1 cellular context compared by ENCODE assay signal in the genomic region with DNA sequence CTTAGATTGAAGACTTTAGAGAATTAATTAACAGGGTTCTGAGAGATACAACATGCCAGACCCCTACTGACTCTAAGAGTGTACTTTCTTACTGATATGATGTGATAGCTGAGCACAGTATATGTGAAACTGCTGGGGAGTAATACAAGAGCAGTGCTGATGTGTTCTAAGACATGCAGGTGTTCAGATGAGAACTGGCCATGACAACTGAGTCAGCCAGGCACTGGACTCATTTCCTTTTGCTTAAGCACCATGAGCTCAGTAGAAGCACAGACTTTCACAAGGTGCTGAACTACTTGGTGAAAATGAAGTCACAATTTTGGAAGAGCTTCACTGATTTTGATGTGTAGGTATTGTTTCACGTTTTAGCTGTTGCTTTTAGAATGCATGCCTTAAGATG.
A peak's percentile ranks its signal among the peaks of the same experiment; 100 is the strongest.
TF ChIP-seq lines count a peak whose summit lies in the region.

No MANE protein-coding gene starts in this region.

TF ChIP-seq in GM12878, 131 proteins besides CTCF, POLR2A, EP300 and RAD21 (continued from another document):
- no peak for TF ChIP-seq NKRF (conservative IDR thresholded peaks at IDR 0.05)
- TF ChIP-seq SMARCA5 (IDR thresholded peaks at IDR 0.05) = no peak
- TF ChIP-seq MXI1 (IDR thresholded peaks at IDR 0.05; ENCODE audit: low read depth, low read length) = no peak
- TF ChIP-seq USF1 (IDR thresholded peaks at IDR 0.05; ENCODE audit: borderline replicate concordance, extremely low read length, insufficient read depth, low read depth, low read length) = no peak
- peak in 1 of 2 experiments; percentile 74; a peak in 1 of 4 replicates for TF ChIP-seq CEBPB (IDR thresholded peaks at IDR 0.05; ENCODE audit: borderline replicate concordance in 1 of 2, low read depth in 2 of 2, low read length in 2 of 2)
- no peak for TF ChIP-seq LARP7 (IDR thresholded peaks at IDR 0.05)
- peak; percentile 56; the same call in 1 of the 2 replicates for TF ChIP-seq ZBED1 (IDR thresholded peaks at IDR 0.05; ENCODE audit: borderline replicate concordance)
- TF ChIP-seq ETV6 (conservative IDR thresholded peaks at IDR 0.05 in 1 of 2, IDR thresholded peaks at IDR 0.05 in 1 of 2; ENCODE audit: borderline replicate concordance in 1 of 2, low read depth in 1 of 2) = peak in 1 of 2 experiments; percentile 32; a peak in 1 of 4 replicates
- no peak for TF ChIP-seq ZSCAN29 (IDR thresholded peaks at IDR 0.05)
- TF ChIP-seq RELA (IDR thresholded peaks at IDR 0.05; ENCODE audit: borderline replicate concordance, partially characterized antibody) = no peak
- TF ChIP-seq ATF2 (IDR thresholded peaks at IDR 0.05; ENCODE audit: low read length) = peak; percentile 67; the same call in 1 of the 2 replicates
- no peak for TF ChIP-seq STAT1 (conservative IDR thresholded peaks at IDR 0.05)
